In genomic region chr2:207935991-207936370, GRCh38 we compare ENCODE assay signal across 15 cellular contexts.
DNase-seq lines count a peak whose midpoint lies in the region; ATAC-seq and TF ChIP-seq lines count a peak whose summit lies in the region.
"Had no signal": no experiment of that assay in that cellular context is flagged by ENCODE, and none has a peak within 500 bp of the region (broad histone marks: within the 10 kb centered on the region; RNA-seq: fewer than 3 reads in every experiment).

No MANE protein-coding gene starts in this region.

- no peaks in the 10 kb centered on the region for H3K9me2 ChIP-seq in hepatocyte (replicated peaks; ENCODE audit: insufficient read depth)

- ATAC-seq in left lobe of liver, result peak; percentile 78
- no peak for ATAC-seq in GM21367 (IDR thresholded peaks at IDR 0.05; ENCODE audit: unreplicated experiment)
- ATAC-seq: GM12878 had no signal

- H3K36me3 ChIP-seq in hepatocyte (replicated peaks; ENCODE audit: insufficient read depth, low read depth), result no peaks in the 10 kb centered on the region
- H3K36me3 ChIP-seq: BLaER1 had no signal

- no peak overlapping the region for H3K4me3 ChIP-seq in hepatocyte
- H3K4me3 ChIP-seq: BLaER1, GM12878 had no signal

- H3K9me3 ChIP-seq in hepatocyte (ENCODE audit: low read depth), result no peaks in the 10 kb centered on the region
- H3K9me3 ChIP-seq: BLaER1 had no signal

- peaks cover 21% of the 10 kb centered on the region for H3K4me1 ChIP-seq in hepatocyte (ENCODE audit: insufficient read depth)

- TF ChIP-seq CTCF in hepatocyte (IDR thresholded peaks at IDR 0.05; ENCODE audit: poor library complexity), result no peak

- H4K20me1 ChIP-seq in hepatocyte (ENCODE audit: insufficient read depth, poor library complexity, severe bottlenecking), result no peaks in the 10 kb centered on the region
- H4K20me1 ChIP-seq: BLaER1 had no signal

- peak overlapping the region; percentile 66 for H3K27ac ChIP-seq in hepatocyte
- H3K27ac ChIP-seq: BLaER1 had no signal

- 68% methylated on average over 4 of the region's 4 CpGs for WGBS in hepatocyte (ENCODE audit: low lambda C conversion rate, missing lambda C conversion rate)

- no peak overlapping the region for H3K4me2 ChIP-seq in hepatocyte
- H3K4me2 ChIP-seq: BLaER1 had no signal

- no peak overlapping the region for H2AFZ ChIP-seq in hepatocyte

- H3K79me2 ChIP-seq in hepatocyte, result no peaks in the 10 kb centered on the region

- DNase-seq in hepatocyte (ENCODE audit: low spot score) (peak; percentile 31), left lobe of liver (ENCODE audit: low spot score) (peak; percentile 69), renal cortical epithelial cell (ENCODE audit: low read depth) (peak; percentile 60), NCI-H1105 treated with DMSO at 0.1 percent for 48 hours (lab: John Stamatoyannopoulos, UW) (no peak), Ammon's horn (ENCODE audit: low spot score) (no peak), DMS 273 (lab: John Stamatoyannopoulos, UW; ENCODE audit: unreplicated experiment) (no peak)
- DNase-seq: CD8-positive, alpha-beta memory T cell; DMS 273 treated with DMSO at 0.1 percent for 48 hours; DMS79; GOT3; HCEC 1CT; HFFc6 had no signal

- no peaks in the 10 kb centered on the region for H3K27me3 ChIP-seq in hepatocyte
- H3K27me3 ChIP-seq: BLaER1 had no signal

Comparison
In these comparisons a context has a peak if more than half of its experiments do, and no peak if none do; other contexts are left out.
1. DNase-seq: peak in hepatocyte (single experiment), left lobe of liver (single experiment) and renal cortical epithelial cell (single experiment); none in NCI-H1105 treated with DMSO at 0.1 percent for 48 hours (single experiment), Ammon's horn (single experiment) and DMS 273 (single experiment).